ENCODE assay signal across 10 cellular contexts in the genomic region with DNA sequence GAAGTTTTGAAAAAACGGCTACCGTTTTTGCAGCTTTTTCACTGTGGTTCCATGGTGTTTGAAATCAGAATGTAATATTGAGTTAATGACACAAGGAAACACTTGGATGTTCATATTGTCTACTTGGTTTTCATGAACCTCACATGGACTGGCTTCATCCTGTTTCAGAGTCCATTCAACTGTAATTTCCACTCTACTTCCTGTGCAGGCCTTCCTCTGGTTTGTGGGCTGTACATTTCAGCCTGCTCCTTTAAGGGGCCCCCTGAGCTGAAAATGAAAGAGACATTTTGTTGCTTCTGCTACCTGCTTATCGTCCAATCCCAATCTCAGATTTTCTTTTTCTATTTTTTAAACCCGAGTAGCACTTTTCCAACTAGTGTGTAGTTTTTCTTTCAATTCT. TPM values are rescaled to one million over a fixed set of nuclear protein-coding genes. Genes with fewer than 3 reads are reported as not detected.
A peak's percentile ranks its signal among the peaks of the same experiment; 100 is the strongest.
DNase-seq lines count a peak whose midpoint lies in the region; ATAC-seq and TF ChIP-seq lines count a peak whose summit lies in the region.
"Had no signal": no experiment of that assay in that cellular context is flagged by ENCODE, and none has a peak within 500 bp of the region (broad histone marks: within the 10 kb centered on the region; RNA-seq: fewer than 3 reads in every experiment).

No MANE protein-coding gene starts in this region.

- no peak for TF ChIP-seq EP300 in upper lobe of left lung (IDR thresholded peaks at IDR 0.05)

- peaks cover 13% of the 10 kb centered on the region for H3K27me3 Mint-ChIP-seq in activated CD4-positive, alpha-beta memory T cell treated with anti-CD3 and anti-CD28 coated beads, Interleukin-2, amount 10 ng/mL, durations not matched to agents 7 days and 5 days
- peaks cover 15% of the 10 kb centered on the region for H3K27me3 Mint-ChIP-seq in activated CD4-positive, alpha-beta memory T cell treated with anti-CD3 and anti-CD28 coated beads for 36 hours
- H3K27me3 Mint-ChIP-seq in stimulated activated naive CD8-positive, alpha-beta T cell treated with anti-CD3 and anti-CD28 coated beads, Interleukin-15, Interleukin-2, amounts not matched to agents 100 ng/mL and 50 ng/mL, for 24 hours = peaks cover 12% of the 10 kb centered on the region

- H3K36me3 ChIP-seq in upper lobe of left lung = no peaks in the 10 kb centered on the region

- TF ChIP-seq CTCF in upper lobe of left lung (IDR thresholded peaks at IDR 0.05) = no peak

- H3K27ac Mint-ChIP-seq in activated CD4-positive, alpha-beta memory T cell treated with anti-CD3 and anti-CD28 coated beads, Interleukin-2, amount 10 ng/mL, durations not matched to agents 7 days and 5 days = peak overlapping the region; percentile 40
- H3K27ac Mint-ChIP-seq in activated CD4-positive, alpha-beta memory T cell treated with anti-CD3 and anti-CD28 coated beads for 36 hours = no peak overlapping the region
- H3K27ac Mint-ChIP-seq in stimulated activated naive CD8-positive, alpha-beta T cell treated with anti-CD3 and anti-CD28 coated beads, Interleukin-15, Interleukin-2, amounts not matched to agents 100 ng/mL and 50 ng/mL, for 24 hours = peak overlapping the region; percentile 45

- H3K9me3 Mint-ChIP-seq in activated CD4-positive, alpha-beta memory T cell treated with anti-CD3 and anti-CD28 coated beads, Interleukin-2, amount 10 ng/mL, durations not matched to agents 7 days and 5 days = no peaks in the 10 kb centered on the region
- no peaks in the 10 kb centered on the region for H3K9me3 Mint-ChIP-seq in activated CD4-positive, alpha-beta memory T cell treated with anti-CD3 and anti-CD28 coated beads for 36 hours
- H3K9me3 Mint-ChIP-seq in stimulated activated naive CD8-positive, alpha-beta T cell treated with anti-CD3 and anti-CD28 coated beads, Interleukin-15, Interleukin-2, amounts not matched to agents 100 ng/mL and 50 ng/mL, for 24 hours = no peaks in the 10 kb centered on the region

- H3K4me1 ChIP-seq in upper lobe of left lung = peaks cover 0 to 12% (median 0%) of the 10 kb centered on the region in 4 donors

- no peak overlapping the region for H3K27ac ChIP-seq in upper lobe of left lung

- WGBS in upper lobe of left lung, 2 donors = 57% methylated on average over 4 of the region's 4 CpGs

- H3K9me3 ChIP-seq in upper lobe of left lung = no peaks in the 10 kb centered on the region

- no peak overlapping the region for H3K4me3 Mint-ChIP-seq in activated CD4-positive, alpha-beta memory T cell treated with anti-CD3 and anti-CD28 coated beads, Interleukin-2, amount 10 ng/mL, durations not matched to agents 7 days and 5 days
- H3K4me3 Mint-ChIP-seq in activated CD4-positive, alpha-beta memory T cell treated with anti-CD3 and anti-CD28 coated beads for 36 hours = no peak overlapping the region
- peak overlapping the region; percentile 36 for H3K4me3 Mint-ChIP-seq in stimulated activated naive CD8-positive, alpha-beta T cell treated with anti-CD3 and anti-CD28 coated beads, Interleukin-15, Interleukin-2, amounts not matched to agents 100 ng/mL and 50 ng/mL, for 24 hours

- ATAC-seq in HG03139 (IDR thresholded peaks at IDR 0.05; ENCODE audit: unreplicated experiment) (peak; percentile 94), upper lobe of left lung (ENCODE audit: low FRiP score in 2 of 2) (no peak)

- POLR2A ChIA-PET in activated CD4-positive, alpha-beta memory T cell treated with anti-CD3 and anti-CD28 coated beads, Interleukin-2, amount 10 ng/mL, durations not matched to agents 7 days and 5 days (lab: Charles Lee) = interaction anchor here (0.7 to 2.4 kb wide), 6 partner anchors 10 to 125 kb away, joined by 3 to 8 read pairs (median 6); partner anchors contain the start of genes CDKN2A and CDKN2B-AS1
- POLR2A ChIA-PET in activated CD4-positive, alpha-beta memory T cell treated with anti-CD3 and anti-CD28 coated beads for 36 hours (lab: Charles Lee) = interaction anchor here (1.4 kb wide), 1 partner anchor 29 kb away, joined by 4 read pairs; no protein-coding TSS in a partner anchor

- no peaks in the 10 kb centered on the region for H3K27me3 ChIP-seq in upper lobe of left lung

- H3K4me1 Mint-ChIP-seq in activated CD4-positive, alpha-beta memory T cell treated with anti-CD3 and anti-CD28 coated beads, Interleukin-2, amount 10 ng/mL, durations not matched to agents 7 days and 5 days = peaks cover 46% of the 10 kb centered on the region
- peaks cover 34% of the 10 kb centered on the region for H3K4me1 Mint-ChIP-seq in activated CD4-positive, alpha-beta memory T cell treated with anti-CD3 and anti-CD28 coated beads for 36 hours (ENCODE audit: low read depth)
- peaks cover 50% of the 10 kb centered on the region for H3K4me1 Mint-ChIP-seq in stimulated activated naive CD8-positive, alpha-beta T cell treated with anti-CD3 and anti-CD28 coated beads, Interleukin-15, Interleukin-2, amounts not matched to agents 100 ng/mL and 50 ng/mL, for 24 hours (ENCODE audit: low read depth)

- DNase-seq in activated CD4-positive, alpha-beta memory T cell treated with anti-CD3 and anti-CD28 coated beads, Interleukin-2, amount 10 ng/mL, durations not matched to agents 7 days and 5 days = no peak
- DNase-seq in activated CD4-positive, alpha-beta memory T cell treated with anti-CD3 and anti-CD28 coated beads for 36 hours = no peak
- DNase-seq in UCSD-AML1 (lab: John Stamatoyannopoulos, UW; ENCODE audit: unreplicated experiment) (peak; percentile 25), NCI-H69 (lab: John Stamatoyannopoulos, UW) (no peak), GM19240 (ENCODE audit: insufficient read length, low spot score) (no peak), upper lobe of left lung (no peak)
- DNase-seq: NCI-H187 treated with DMSO at 0.1 percent for 48 hours had no signal

- peaks cover 26% of the 10 kb centered on the region for H3K36me3 Mint-ChIP-seq in activated CD4-positive, alpha-beta memory T cell treated with anti-CD3 and anti-CD28 coated beads, Interleukin-2, amount 10 ng/mL, durations not matched to agents 7 days and 5 days (ENCODE audit: low read depth)
- no peaks in the 10 kb centered on the region for H3K36me3 Mint-ChIP-seq in activated CD4-positive, alpha-beta memory T cell treated with anti-CD3 and anti-CD28 coated beads for 36 hours
- no peaks in the 10 kb centered on the region for H3K36me3 Mint-ChIP-seq in stimulated activated naive CD8-positive, alpha-beta T cell treated with anti-CD3 and anti-CD28 coated beads, Interleukin-15, Interleukin-2, amounts not matched to agents 100 ng/mL and 50 ng/mL, for 24 hours (ENCODE audit: low read depth)

- CTCF ChIA-PET in activated CD4-positive, alpha-beta memory T cell treated with anti-CD3 and anti-CD28 coated beads, Interleukin-2, amount 10 ng/mL, durations not matched to agents 7 days and 5 days (lab: Charles Lee) = interaction anchor here (0.6 to 1.5 kb wide), 3 partner anchors 15 to 72 kb away, joined by 3 to 4 read pairs (median 3); no protein-coding TSS in a partner anchor
- CTCF ChIA-PET in activated CD4-positive, alpha-beta memory T cell treated with anti-CD3 and anti-CD28 coated beads for 36 hours (lab: Charles Lee) = interaction anchor here (0.8 to 3.8 kb wide), 4 partner anchors 16 to 193 kb away, joined by 3 to 20 read pairs (median 3); partner anchors contain the start of gene CDKN2B

- intact Hi-C loops in activated CD4-positive, alpha-beta memory T cell treated with anti-CD3 and anti-CD28 coated beads for 36 hours (cut with micrococcal nuclease) = no loop called here

- TF ChIP-seq POLR2A in upper lobe of left lung (IDR thresholded peaks at IDR 0.05) = no peak

- H3K4me3 ChIP-seq in upper lobe of left lung = no peak overlapping the region

RNA-seq across cellular contexts. Expression of gene CDKN2B, which starts 41.8 kb away (rescaled TPM):
- 1 to 10 TPM; 2.5 to 3.4 TPM for total RNA-seq in activated CD4-positive, alpha-beta memory T cell treated with anti-CD3 and anti-CD28 coated beads, Interleukin-2, amount 10 ng/mL, durations not matched to agents 7 days and 5 days
- under 1 TPM; 0.05 to 0.10 TPM for total RNA-seq in activated CD4-positive, alpha-beta memory T cell treated with anti-CD3 and anti-CD28 coated beads for 36 hours
- total RNA-seq in upper lobe of left lung = 10 to 100 TPM; 27.2 to 90.6 (median 52.6) TPM
- total RNA-seq: skeletal muscle tissue had no signal

RNA-seq across cellular contexts. Expression of gene CDKN2B-AS1, which starts 56.3 kb away (rescaled TPM):
- total RNA-seq in activated CD4-positive, alpha-beta memory T cell treated with anti-CD3 and anti-CD28 coated beads, Interleukin-2, amount 10 ng/mL, durations not matched to agents 7 days and 5 days = 1 to 10 TPM; 2.6 TPM
- under 1 TPM; 0.59 to 0.87 TPM for total RNA-seq in activated CD4-positive, alpha-beta memory T cell treated with anti-CD3 and anti-CD28 coated beads for 36 hours
- 1 to 10 TPM in 5 of 6 donors, not detected in 1; 1.3 to 3.0 (median 1.7) TPM for total RNA-seq in upper lobe of left lung

RNA-seq across cellular contexts. Expression of gene CDKN2A, which starts 56.7 kb away (rescaled TPM):
- 10 to 100 TPM; 19.4 to 23.2 TPM for total RNA-seq in activated CD4-positive, alpha-beta memory T cell treated with anti-CD3 and anti-CD28 coated beads, Interleukin-2, amount 10 ng/mL, durations not matched to agents 7 days and 5 days
- 1 to 10 TPM; 3.9 TPM for total RNA-seq in activated CD4-positive, alpha-beta memory T cell treated with anti-CD3 and anti-CD28 coated beads for 36 hours
- 10 to 100 TPM in 1 of 6 donors, 1 to 10 TPM in 4, not detected in 1; 1.5 to 32.5 (median 7.0) TPM for total RNA-seq in upper lobe of left lung
- total RNA-seq: skeletal muscle tissue had no signal

Comparison
In these comparisons a context has a peak if more than half of its experiments do, and no peak if none do; other contexts are left out.
1. RNA of gene CDKN2B, which starts 41.8 kb away (total RNA-seq): 27.2 to 90.6 TPM in upper lobe of left lung; 2.5 to 3.4 TPM in activated CD4-positive, alpha-beta memory T cell treated with anti-CD3 and anti-CD28 coated beads, Interleukin-2, amount 10 ng/mL, durations not matched to agents 7 days and 5 days and 0.05 to 0.10 TPM in activated CD4-positive, alpha-beta memory T cell treated with anti-CD3 and anti-CD28 coated beads for 36 hours; every median in the first group is over 4 times any median in the second.